35 cellular contexts compared by ENCODE assay signal in genomic region chr4:9920029-9920428, GRCh38.
A peak's percentile ranks its signal among the peaks of the same experiment; 100 is the strongest.
DNase-seq lines count a peak whose midpoint lies in the region; ATAC-seq, FAIRE-seq and TF ChIP-seq lines count a peak whose summit lies in the region.
"Had no signal": no experiment of that assay in that cellular context is flagged by ENCODE, and none has a peak within 500 bp of the region (broad histone marks: within the 10 kb centered on the region; RNA-seq: fewer than 3 reads in every experiment).

No MANE protein-coding gene starts in this region.

- TF ChIP-seq EP300 in HepG2 (IDR thresholded peaks at IDR 0.05; ENCODE audit: low read depth in 2 of 2, low read length in 2 of 2) (no peak), HepG2 (CRISPR knock-in tag; IDR thresholded peaks at IDR 0.05; ENCODE audit: borderline replicate concordance) (no peak), K562 (IDR thresholded peaks at IDR 0.05; ENCODE audit: low read length) (no peak), H1 (IDR thresholded peaks at IDR 0.05; ENCODE audit: borderline replicate concordance in 1 of 2, low read depth in 2 of 2, low read length in 2 of 2) (no peak)

- no peak overlapping the region for H3K23ac ChIP-seq in H1 (ENCODE audit: insufficient read length)
- H3K23ac ChIP-seq in neuronal stem cell (ENCODE audit: low read depth, low read length, poor library complexity) = no peak overlapping the region

- in situ Hi-C loops in HepG2 (cut with HindIII; ENCODE audit: extremely low pct_ligation_motif_present, low pct_unique_long_range_greater_than_20kb) (no loop called here), K562 (cut with MboI) (no loop called here)

- H3K56ac ChIP-seq in H1 (replicated peaks; ENCODE audit: insufficient read length, low read depth, low read length) = no peak overlapping the region

- H3K4me3 ChIP-seq in HepG2 (replicated peaks in 1 of 3; ENCODE audit: insufficient read depth in 1 of 3, low read depth in 2 of 3, low read length in 3 of 3) (no peak overlapping the region), right lobe of liver (no peak overlapping the region), K562 (no peak overlapping the region), H1 (ENCODE audit: extremely low read depth in 1 of 4, insufficient read depth in 2 of 4, low read depth in 3 of 4, low read length in 4 of 4) (no peak overlapping the region), neuronal stem cell (ENCODE audit: low read length in 2 of 2) (peak overlapping the region in 1 of 2 donors; percentile 44), Karpas-422 (ENCODE audit: low read length) (no peak overlapping the region)
- H3K4me3 ChIP-seq: A549; BLaER1; BLaER1 treated with 17β-estradiol and CSF1 and Interleukin-3, amounts not matched to agents 10 nM and 100 nM had no signal

- intact Hi-C loops in HepG2 (cut with micrococcal nuclease; ENCODE audit: unreplicated experiment) = no loop called here
- intact Hi-C loops in right lobe of liver (cut with DNase I) = no loop called here
- intact Hi-C loops in K562 (cut with micrococcal nuclease) = loop anchor here (10.0 kb wide), 1 partner anchor 215 kb away; no protein-coding TSS in a partner anchor
- intact Hi-C loops in left ventricle myocardium superior (cut with micrococcal nuclease) = no loop called here

- CTCF ChIA-PET in HepG2 (lab: Yijun Ruan, JAX; ENCODE audit: low intra/inter-chr PET ratio, low total read pairs) (no interaction called here), K562 (lab: Yijun Ruan, JAX; ENCODE audit: low intra/inter-chr PET ratio) (no interaction called here), H1 (lab: Charles Lee; ENCODE audit: partially characterized antibody) (interaction anchor here (1.1 to 7.8 kb wide), 9 partner anchors 9 to 155 kb away, joined by 3 to 64 read pairs (median 14); no protein-coding TSS in a partner anchor)

- no peak overlapping the region for H3K9ac ChIP-seq in HepG2 (ENCODE audit: insufficient read depth, low read depth, low read length)
- H3K9ac ChIP-seq in K562 (ENCODE audit: insufficient read depth in 1 of 2, low read depth in 2 of 2, low read length in 2 of 2) = no peak overlapping the region
- H3K9ac ChIP-seq in H1 (replicated peaks in 1 of 4; ENCODE audit: extremely low read depth in 1 of 4, low read depth in 3 of 4, low read length in 3 of 4) = no peak overlapping the region
- no peak overlapping the region for H3K9ac ChIP-seq in neuronal stem cell (ENCODE audit: low read depth, low read length, poor library complexity)
- no peak overlapping the region for H3K9ac ChIP-seq in Karpas-422 (ENCODE audit: low read length)
- H3K9ac ChIP-seq: BLaER1; BLaER1 treated with 17β-estradiol and CSF1 and Interleukin-3, amounts not matched to agents 10 nM and 100 nM had no signal

- H3K27me3 ChIP-seq in HepG2 (ENCODE audit: control insufficient read depth in 1 of 2, insufficient read depth in 2 of 2, low read length in 2 of 2) (no peaks in the 10 kb centered on the region), right lobe of liver (no peaks in the 10 kb centered on the region), K562 (ENCODE audit: control insufficient read depth in 2 of 2, insufficient read depth in 2 of 2, low read length in 2 of 2) (peaks cover 0 to 26% of the 10 kb centered on the region in 2 experiments; a peak in 2 of 5 replicates), H1 (replicated peaks in 1 of 4; ENCODE audit: control insufficient read depth in 3 of 4, extremely low read depth in 1 of 4, insufficient read depth in 3 of 4, low read length in 3 of 4) (no peaks in the 10 kb centered on the region), neuronal stem cell (ENCODE audit: control insufficient read depth in 3 of 3, insufficient read depth in 3 of 3, low read depth in 1 of 3, low read length in 3 of 3) (no peaks in the 10 kb centered on the region), Karpas-422 (ENCODE audit: low read length) (no peaks in the 10 kb centered on the region)
- H3K27me3 ChIP-seq: BE2C; BLaER1; BLaER1 treated with 17β-estradiol and CSF1 and Interleukin-3, amounts not matched to agents 10 nM and 100 nM had no signal

- H3K79me2 ChIP-seq in HepG2 (ENCODE audit: insufficient read depth, low read length) (no peaks in the 10 kb centered on the region), K562 (ENCODE audit: control insufficient read depth, insufficient read depth, low read length) (no peaks in the 10 kb centered on the region), H1 (ENCODE audit: control insufficient read depth in 1 of 2, insufficient read depth in 2 of 2, low read length in 2 of 2) (no peaks in the 10 kb centered on the region), Karpas-422 (ENCODE audit: low read length) (no peaks in the 10 kb centered on the region)

- ATAC-seq in HepG2 (no peak), right lobe of liver (no peak), K562 (no peak), left ventricle myocardium superior (no peak)
- ATAC-seq: A549; CD8-positive, alpha-beta T cell had no signal

- WGBS in HepG2 (ENCODE audit: low lambda C conversion rate) = 100% methylated on average over 1 of the region's 2 CpGs
- WGBS in right lobe of liver (ENCODE audit: insufficient coverage, low coverage, low lambda C conversion rate, missing lambda C conversion rate) = 86% methylated on average over 1 of the region's 2 CpGs
- 0% methylated on average over 2 of the region's 2 CpGs for WGBS in K562 (ENCODE audit: insufficient coverage, low coverage, missing lambda C conversion rate)
- WGBS in H1 (ENCODE audit: extremely low coverage in 1 of 2, insufficient coverage in 1 of 2, insufficient read length in 1 of 2, insufficient replicate concordance in 2 of 2, low coverage in 1 of 2, low lambda C conversion rate in 2 of 2, missing lambda C conversion rate in 1 of 2), 2 experiments = 88% methylated on average over 2 of the region's 2 CpGs; no CpG with 5 or more reads in 1 of the 2 experiments
- no CpG with 5 or more reads among the region's 2 CpGs for WGBS in neuronal stem cell (ENCODE audit: extremely low coverage in 2 of 2, insufficient read length in 2 of 2, insufficient replicate concordance in 1 of 2), 2 donors

- DNase-seq in HepG2 (ENCODE audit: low spot score) = no peak
- no peak for DNase-seq in right lobe of liver
- no peak for DNase-seq in K562 (ENCODE audit: extremely low read depth in 1 of 4, low spot score in 3 of 4)
- no peak for DNase-seq in H1 (ENCODE audit: low read depth in 1 of 2, low spot score in 2 of 2)
- no peak for DNase-seq in neuronal stem cell (ENCODE audit: low spot score)
- DNase-seq in mucosa of gallbladder (ENCODE audit: low spot score) = no peak
- no peak for DNase-seq in left ventricle myocardium superior
- no peak for DNase-seq in Karpas-422
- DNase-seq: 8988T; ACHN; AML-193; BE2C; C1 segment of cervical spinal cord; Caco-2; Calu3; CD4-positive, alpha-beta memory T cell; CD4-positive, alpha-beta T cell; CD4-positive, CD25-positive, alpha-beta regulatory T cell; CD8-positive, alpha-beta memory T cell; CD8-positive, alpha-beta T cell; COR-L47; DMS 273 treated with DMSO at 0.1 percent for 48 hours; DMS153; DMS53; DMS79; DMS79 treated with DMSO at 0.1 percent for 48 hours; DND-41; EL had no signal

- H3K18ac ChIP-seq in H1 (ENCODE audit: extremely low read depth, low read length) (no peak overlapping the region), neuronal stem cell (ENCODE audit: low read length) (peak overlapping the region; percentile 70)

- H4K91ac ChIP-seq in H1 (replicated peaks; ENCODE audit: insufficient read length, low read length) = no peak overlapping the region
- H4K91ac ChIP-seq in neuronal stem cell (ENCODE audit: low read depth, low read length, poor library complexity) = no peak overlapping the region

- H2AK5ac ChIP-seq in H1 (ENCODE audit: low read depth, low read length) (no peak overlapping the region), neuronal stem cell (ENCODE audit: low read depth, low read length) (no peak overlapping the region)

- TF ChIP-seq POLR2A in HepG2 (IDR thresholded peaks at IDR 0.05; ENCODE audit: insufficient read depth in 1 of 2, low read depth in 2 of 2, low read length in 2 of 2) = no peak
- TF ChIP-seq POLR2A in right lobe of liver (IDR thresholded peaks at IDR 0.05) = no peak
- TF ChIP-seq POLR2A in K562 (conservative IDR thresholded peaks at IDR 0.05) = no peak
- no peak for TF ChIP-seq POLR2A in H1 (IDR thresholded peaks at IDR 0.05; ENCODE audit: control extremely low read depth in 1 of 2, low read depth in 2 of 2, low read length in 2 of 2)

- H4K20me1 ChIP-seq in HepG2 (ENCODE audit: insufficient read depth, low read length) (no peaks in the 10 kb centered on the region), K562 (replicated peaks; ENCODE audit: control insufficient read depth, insufficient read depth, low read length) (no peaks in the 10 kb centered on the region), H1 (replicated peaks in 1 of 2; ENCODE audit: control insufficient read depth in 1 of 2, insufficient read depth in 2 of 2, low read length in 2 of 2) (no peaks in the 10 kb centered on the region), Karpas-422 (ENCODE audit: insufficient read depth, low read depth, low read length) (0 out of 2 replicates have a peak, but pooled peaks cover 3% of the 10 kb centered on the region)
- H4K20me1 ChIP-seq: BLaER1 had no signal

- no peak for FAIRE-seq in HepG2 (lab: Jason Lieb, UNC)
- no peak for FAIRE-seq in K562 (lab: Jason Lieb, UNC)
- no peak for FAIRE-seq in H1 (lab: Jason Lieb, UNC)
- FAIRE-seq: A204.1, A549, D721Med had no signal

- H3K36me3 ChIP-seq in HepG2 (replicated peaks in 1 of 2; ENCODE audit: control insufficient read depth in 1 of 2, insufficient read depth in 2 of 2, low read length in 2 of 2) = peaks cover 28 to 75% of the 10 kb centered on the region in 2 experiments
- no peaks in the 10 kb centered on the region for H3K36me3 ChIP-seq in right lobe of liver
- no peaks in the 10 kb centered on the region for H3K36me3 ChIP-seq in K562 (ENCODE audit: control insufficient read depth, insufficient read depth, low read length)
- no peaks in the 10 kb centered on the region for H3K36me3 ChIP-seq in H1 (ENCODE audit: control insufficient read depth in 2 of 4, insufficient read depth in 4 of 4, low read length in 3 of 4)
- H3K36me3 ChIP-seq in neuronal stem cell (replicated peaks in 1 of 2; ENCODE audit: control insufficient read depth in 2 of 2, insufficient read depth in 2 of 2, low read length in 2 of 2) = no peaks in the 10 kb centered on the region
- no peaks in the 10 kb centered on the region for H3K36me3 ChIP-seq in Karpas-422 (ENCODE audit: insufficient read depth, low read length)
- H3K36me3 ChIP-seq: BE2C, BLaER1 had no signal

- H3K23me2 ChIP-seq in H1 (ENCODE audit: low read depth, low read length) = no peaks in the 10 kb centered on the region

- H3K4ac ChIP-seq in H1 (replicated peaks; ENCODE audit: insufficient read length, low read depth, low read length) = no peak overlapping the region
- H3K4ac ChIP-seq in neuronal stem cell (ENCODE audit: low read length) = no peak overlapping the region

- no peak overlapping the region for H3K4me2 ChIP-seq in HepG2 (ENCODE audit: low read depth, low read length)
- no peak overlapping the region for H3K4me2 ChIP-seq in K562 (ENCODE audit: insufficient read depth, low read length)
- no peak overlapping the region for H3K4me2 ChIP-seq in H1 (ENCODE audit: insufficient read depth in 1 of 2, low read depth in 2 of 2, low read length in 2 of 2)
- no peak overlapping the region for H3K4me2 ChIP-seq in neuronal stem cell (ENCODE audit: insufficient read depth, low read length, poor library complexity, severe bottlenecking)
- H3K4me2 ChIP-seq in Karpas-422 (ENCODE audit: low read depth, low read length, poor library complexity, severe bottlenecking) = no peak overlapping the region
- H3K4me2 ChIP-seq: A549; BLaER1; BLaER1 treated with 17β-estradiol and CSF1 and Interleukin-3, amounts not matched to agents 10 nM and 100 nM had no signal

- H3K4me1 ChIP-seq in HepG2 (ENCODE audit: insufficient read depth, low read length) (no peaks in the 10 kb centered on the region), right lobe of liver (no peaks in the 10 kb centered on the region), K562 (replicated peaks in 1 of 2; ENCODE audit: control insufficient read depth in 2 of 2, insufficient read depth in 2 of 2, low read length in 2 of 2) (no peaks in the 10 kb centered on the region; a peak in 1 of 5 replicates), H1 (replicated peaks in 1 of 4; ENCODE audit: control insufficient read depth in 3 of 4, insufficient read depth in 4 of 4, low read length in 3 of 4) (peaks cover 0 to 8% (median 4%) of the 10 kb centered on the region in 4 experiments; a peak in 3 of 7 replicates), neuronal stem cell (ENCODE audit: control insufficient read depth in 2 of 2, insufficient read depth in 1 of 2, low read depth in 1 of 2, low read length in 2 of 2) (peaks cover 0 to 13% of the 10 kb centered on the region in 2 donors), Karpas-422 (ENCODE audit: low read length) (no peaks in the 10 kb centered on the region)
- H3K4me1 ChIP-seq: A549, BE2C, Caco-2 had no signal

- H2BK15ac ChIP-seq in H1 (ENCODE audit: low read length) (no peak overlapping the region), neuronal stem cell (ENCODE audit: low read length) (peak overlapping the region; percentile 38)

- H3K9me1 ChIP-seq in K562 (ENCODE audit: control insufficient read depth, insufficient read depth, low read length) = no peaks in the 10 kb centered on the region

- POLR2A ChIA-PET in HepG2 (lab: Yijun Ruan, JAX) (no interaction called here), K562 (lab: Yijun Ruan, JAX) (no interaction called here), H1 (lab: Charles Lee; ENCODE audit: partially characterized antibody) (no interaction called here)

- TF ChIP-seq CTCF in HepG2 (CRISPR knock-in tag; IDR thresholded peaks at IDR 0.05) = no peak
- TF ChIP-seq CTCF in right lobe of liver (IDR thresholded peaks at IDR 0.05) = no peak
- no peak for TF ChIP-seq CTCF in K562 (IDR thresholded peaks at IDR 0.05 in 2 of 3, conservative IDR thresholded peaks at IDR 0.05 in 1 of 3; ENCODE audit: insufficient read depth in 2 of 3, low read depth in 1 of 3, low read length in 3 of 3)
- TF ChIP-seq CTCF in H1 (IDR thresholded peaks at IDR 0.05; ENCODE audit: control extremely low read depth in 1 of 3, insufficient read depth in 1 of 3, low read depth in 1 of 3, low read length in 3 of 3) = no peak

- no peak overlapping the region for H4K5ac ChIP-seq in H1 (ENCODE audit: insufficient read length, low read depth, low read length)

- no peaks in the 10 kb centered on the region for H3K9me3 ChIP-seq in HepG2 (ENCODE audit: low read length)
- no peaks in the 10 kb centered on the region for H3K9me3 ChIP-seq in right lobe of liver
- no peaks in the 10 kb centered on the region for H3K9me3 ChIP-seq in K562 (replicated peaks; ENCODE audit: control insufficient read depth, insufficient read depth, low read depth, low read length)
- no peaks in the 10 kb centered on the region for H3K9me3 ChIP-seq in H1 (ENCODE audit: insufficient read depth in 2 of 2, low read depth in 1 of 2, low read length in 1 of 2)
- H3K9me3 ChIP-seq in neuronal stem cell (replicated peaks in 1 of 2; ENCODE audit: control insufficient read depth in 2 of 2, insufficient read depth in 1 of 2, low read depth in 1 of 2, low read length in 2 of 2) = no peaks in the 10 kb centered on the region
- H3K9me3 ChIP-seq in Karpas-422 (ENCODE audit: low read length) = no peaks in the 10 kb centered on the region
- H3K9me3 ChIP-seq: A549; BE2C; BLaER1; BLaER1 treated with 17β-estradiol and CSF1 and Interleukin-3, amounts not matched to agents 10 nM and 100 nM; Caco-2 had no signal

- BruUV-seq in HepG2 (replicated peaks; lab: Mats Ljungman, UMichigan) (no TSS peak), K562 (replicated peaks; lab: Mats Ljungman, UMichigan) (no TSS peak)

- no peak overlapping the region for H2BK20ac ChIP-seq in H1 (ENCODE audit: low read length)

- H3K14ac ChIP-seq in H1 (ENCODE audit: insufficient read length) = no peak overlapping the region
- H3K14ac ChIP-seq in neuronal stem cell (ENCODE audit: low read length) = no peak overlapping the region

- 0 out of 2 replicates have a peak overlapping the region, but pooled peaks have one; percentile 25 for H4K8ac ChIP-seq in H1 (ENCODE audit: extremely low read depth, insufficient read depth, low read length)
- H4K8ac ChIP-seq in neuronal stem cell (ENCODE audit: low read depth, low read length) = no peak overlapping the region

- no peak overlapping the region for H3K27ac ChIP-seq in HepG2 (ENCODE audit: extremely low read length, insufficient read depth, low read length)
- H3K27ac ChIP-seq in right lobe of liver = no peak overlapping the region
- H3K27ac ChIP-seq in K562 (ENCODE audit: extremely low read depth, low read depth, low read length) = no peak overlapping the region
- no peak overlapping the region for H3K27ac ChIP-seq in H1 (ENCODE audit: low read depth, low read length)
- H3K27ac ChIP-seq in neuronal stem cell (replicated peaks; ENCODE audit: low read length) = no peak overlapping the region
- no peak overlapping the region for H3K27ac ChIP-seq in Karpas-422 (ENCODE audit: low read length)
- H3K27ac ChIP-seq: 22Rv1; A549; BLaER1; BLaER1 treated with 17β-estradiol and CSF1 and Interleukin-3, amounts not matched to agents 10 nM and 100 nM; C4-2B had no signal

- H2AFZ ChIP-seq in HepG2 (ENCODE audit: low read length) (no peak overlapping the region), K562 (ENCODE audit: low read depth, low read length) (no peak overlapping the region), H1 (ENCODE audit: low read length) (no peak overlapping the region), neuronal stem cell (ENCODE audit: low read length) (no peak overlapping the region), Karpas-422 (ENCODE audit: low read length) (no peak overlapping the region)

- H2BK12ac ChIP-seq in H1 (ENCODE audit: low read depth, low read length) (no peak overlapping the region), neuronal stem cell (ENCODE audit: low read length) (no peak overlapping the region)

- no peaks in the 10 kb centered on the region for H3K9me2 ChIP-seq in Karpas-422 (replicated peaks; ENCODE audit: insufficient read depth, low read length)

- H3K79me1 ChIP-seq in H1 (ENCODE audit: low read depth, low read length) (no peaks in the 10 kb centered on the region), neuronal stem cell (ENCODE audit: low read depth, low read length) (no peaks in the 10 kb centered on the region)

- H2BK120ac ChIP-seq in H1 (replicated peaks; ENCODE audit: low read depth, low read length) = no peak overlapping the region
- H2BK120ac ChIP-seq in neuronal stem cell (ENCODE audit: low read depth, low read length) = no peak overlapping the region

- no peak for TF ChIP-seq RAD21 in HepG2 (CRISPR knock-in tag; IDR thresholded peaks at IDR 0.05)
- no peak for TF ChIP-seq RAD21 in K562 (CRISPR knock-in tag; conservative IDR thresholded peaks at IDR 0.05 in 1 of 2, IDR thresholded peaks at IDR 0.05 in 1 of 2)
- TF ChIP-seq RAD21 in H1 (IDR thresholded peaks at IDR 0.05 in 1 of 2, conservative IDR thresholded peaks at IDR 0.05 in 1 of 2; ENCODE audit: low read depth in 2 of 2, low read length in 2 of 2) = no peak

- H2BK5ac ChIP-seq in H1 (ENCODE audit: low read depth, low read length) (no peak overlapping the region), neuronal stem cell (ENCODE audit: low read length) (no peak overlapping the region)
